25 cellular contexts compared by ENCODE assay signal in genomic region chr15:69587731-69588130, GRCh38.
"Had no signal": no experiment of that assay in that cellular context is flagged by ENCODE, and none has a peak within 500 bp of the region (broad histone marks: within the 10 kb centered on the region; RNA-seq: fewer than 3 reads in every experiment).

No MANE protein-coding gene starts in this region.

- H3K27me3 Mint-ChIP-seq: activated CD8-positive, alpha-beta memory T cell treated with anti-CD3 and anti-CD28 coated beads, Interleukin-2, amount 10 ng/mL, durations not matched to agents 7 days and 5 days; stimulated activated naive CD8-positive, alpha-beta T cell treated with anti-CD3 and anti-CD28 coated beads, Interleukin-15, Interleukin-2, amounts not matched to agents 100 ng/mL and 50 ng/mL, for 24 hours; T-helper 17 cell had no signal

- DNase-seq: activated CD8-positive, alpha-beta memory T cell treated with anti-CD3 and anti-CD28 coated beads, Interleukin-2, amount 10 ng/mL, durations not matched to agents 7 days and 5 days; activated CD8-positive, alpha-beta T cell treated with anti-CD3 and anti-CD28 coated beads, Interleukin-2, amount 10 ng/mL, durations not matched to agents 7 days and 5 days; activated T-cell treated with anti-CD3 and anti-CD28 coated beads, Interleukin-2, amount 50 U/mL, for 48 hours; aorta; cerebellar nuclear complex; colonic mucosa; effector CD8-positive, alpha-beta T cell; glutamatergic neuron; islet precursor cell; naive B cell; nephron progenitor cell; ovary; psoas muscle; spleen; T-helper 17 cell had no signal

- H3K36me3 ChIP-seq: colonic mucosa, neutrophil, ovary, spleen, upper lobe of left lung had no signal

- H3K27ac ChIP-seq: body of pancreas, colonic mucosa, epithelial cell of prostate, hepatocyte, neutrophil, ovary, psoas muscle, spleen, upper lobe of left lung had no signal

- H3K4me1 ChIP-seq: colonic mucosa had no signal

- H3K9me3 ChIP-seq: body of pancreas, colonic mucosa, neutrophil, ovary, psoas muscle, spleen, upper lobe of left lung had no signal

- H3K4me3 Mint-ChIP-seq: activated CD8-positive, alpha-beta memory T cell treated with anti-CD3 and anti-CD28 coated beads, Interleukin-2, amount 10 ng/mL, durations not matched to agents 7 days and 5 days; activated CD8-positive, alpha-beta T cell treated with anti-CD3 and anti-CD28 coated beads, Interleukin-2, amount 10 ng/mL, durations not matched to agents 7 days and 5 days; mesothelial cell of epicardium; naive B cell; nephron progenitor cell; stimulated activated naive CD8-positive, alpha-beta T cell treated with anti-CD3 and anti-CD28 coated beads, Interleukin-15, Interleukin-2, amounts not matched to agents 100 ng/mL and 50 ng/mL, for 24 hours; T-helper 17 cell; WTC11 had no signal

- H3K4me2 ChIP-seq: hepatocyte had no signal

- H3K36me3 Mint-ChIP-seq: activated CD8-positive, alpha-beta memory T cell treated with anti-CD3 and anti-CD28 coated beads, Interleukin-2, amount 10 ng/mL, durations not matched to agents 7 days and 5 days; activated naive CD4-positive, alpha-beta T cell treated with anti-CD3 and anti-CD28 coated beads, Interleukin-2, amount 50 U/mL, for 72 hours; mesothelial cell of epicardium; naive B cell; WTC11 had no signal

- H3K9me3 Mint-ChIP-seq: activated naive CD4-positive, alpha-beta T cell treated with anti-CD3 and anti-CD28 coated beads, Interleukin-2, amount 50 U/mL, for 72 hours; activated T-helper 2 cell treated with anti-CD3 and anti-CD28 coated beads, Interferon-gamma antibody, Interleukin-2, Interleukin-4, amounts not matched to agents 10 μg/mL and 5 μg/mL and 100 μg/mL, durations not matched to agents 14 hours and 24 hours and 36 hours; naive B cell; nephron progenitor cell; stimulated activated naive CD8-positive, alpha-beta T cell treated with anti-CD3 and anti-CD28 coated beads, Interleukin-15, Interleukin-2, amounts not matched to agents 100 ng/mL and 50 ng/mL, for 24 hours; WTC11 had no signal

- H3K27ac Mint-ChIP-seq: activated CD8-positive, alpha-beta memory T cell treated with anti-CD3 and anti-CD28 coated beads, Interleukin-2, amount 10 ng/mL, durations not matched to agents 7 days and 5 days; activated CD8-positive, alpha-beta T cell treated with anti-CD3 and anti-CD28 coated beads, Interleukin-2, amount 10 ng/mL, durations not matched to agents 7 days and 5 days; activated T-helper 2 cell treated with anti-CD3 and anti-CD28 coated beads, Interferon-gamma antibody, Interleukin-2, Interleukin-4, amounts not matched to agents 10 μg/mL and 5 μg/mL and 100 μg/mL, durations not matched to agents 14 hours and 24 hours and 36 hours; mesothelial cell of epicardium; naive B cell; nephron progenitor cell; stimulated activated naive CD8-positive, alpha-beta T cell treated with anti-CD3 and anti-CD28 coated beads, Interleukin-15, Interleukin-2, amounts not matched to agents 100 ng/mL and 50 ng/mL, for 24 hours; T-helper 17 cell; WTC11 had no signal

- H3K4me3 ChIP-seq: body of pancreas, colonic mucosa, hepatocyte, ovary, psoas muscle, spleen, upper lobe of left lung had no signal

- H3K27me3 ChIP-seq: body of pancreas, ovary, spleen, upper lobe of left lung had no signal

- ATAC-seq: activated CD8-positive, alpha-beta memory T cell treated with anti-CD3 and anti-CD28 coated beads, Interleukin-2, amount 10 ng/mL, durations not matched to agents 7 days and 5 days; activated CD8-positive, alpha-beta T cell treated with anti-CD3 and anti-CD28 coated beads, Interleukin-2, amount 10 ng/mL, durations not matched to agents 7 days and 5 days; activated naive CD4-positive, alpha-beta T cell treated with anti-CD3 and anti-CD28 coated beads, Interleukin-2, amount 50 U/mL, for 72 hours; body of pancreas; psoas muscle; T-helper 17 cell; WTC11 had no signal
